In the genomic region with DNA sequence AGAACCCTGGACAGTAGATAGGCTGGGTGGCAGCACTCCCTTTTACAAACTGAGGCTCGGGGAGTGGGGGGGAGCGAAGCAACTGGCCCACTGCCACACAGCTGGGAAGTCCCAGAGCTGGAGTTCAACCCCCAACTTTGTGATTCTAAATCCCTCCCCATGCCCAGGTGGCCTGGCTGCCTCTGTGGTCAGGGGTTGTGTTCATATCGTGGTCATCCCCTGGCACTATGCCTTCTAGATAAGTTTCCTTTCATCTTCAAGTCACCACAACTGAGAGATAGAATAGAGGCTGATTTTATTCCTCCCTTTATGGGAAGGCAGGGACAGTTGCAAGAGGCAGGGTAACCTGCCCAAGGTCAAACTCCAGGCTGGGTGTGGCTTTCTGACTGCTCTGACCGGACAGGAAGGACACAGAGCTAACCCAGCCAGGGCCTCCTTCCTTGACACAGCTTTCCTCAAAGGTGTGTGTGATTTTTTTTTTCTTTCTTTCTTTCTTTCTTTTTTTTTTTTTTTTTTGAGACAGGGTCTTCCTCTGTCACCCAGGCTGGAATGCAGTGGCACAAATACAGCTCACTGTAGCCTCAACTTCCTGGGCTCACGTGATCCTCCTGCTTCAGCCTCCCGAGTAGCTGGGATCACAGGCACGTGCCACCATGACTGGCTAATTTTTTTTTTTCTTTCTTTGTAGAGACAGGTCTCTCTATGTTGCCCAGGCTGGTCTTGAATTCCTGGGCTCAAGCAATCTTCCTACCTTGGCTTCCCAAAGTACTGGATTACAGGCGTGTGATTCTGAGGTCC, we compare ENCODE assay signal across 12 cellular contexts. TPM values are rescaled to one million over a fixed set of nuclear protein-coding genes. Genes with fewer than 3 reads are reported as not detected.
DNase-seq lines count a peak whose midpoint lies in the region; ATAC-seq and TF ChIP-seq lines count a peak whose summit lies in the region.
"Had no signal": no experiment of that assay in that cellular context is flagged by ENCODE, and none has a peak within 500 bp of the region (broad histone marks: within the 10 kb centered on the region; RNA-seq: fewer than 3 reads in every experiment).

No MANE protein-coding gene starts in this region.

- no peaks in the 10 kb centered on the region for H3K27me3 Mint-ChIP-seq in activated CD4-positive, alpha-beta T cell treated with anti-CD3 and anti-CD28 coated beads, Interleukin-2, amount 10 ng/mL, durations not matched to agents 24 days and 14 days
- no peaks in the 10 kb centered on the region for H3K27me3 Mint-ChIP-seq in T-helper 17 cell
- H3K27me3 Mint-ChIP-seq in stimulated activated naive B cell treated with anti-CD40 and anti-IgM and Interleukin-4, amounts not matched to agents 10 μg/mL and 1 μg/mL and 100 μg/mL, for 72 hours = no peaks in the 10 kb centered on the region

- TF ChIP-seq CTCF in fibroblast of the aortic adventitia (IDR thresholded peaks at IDR 0.05; ENCODE audit: insufficient read depth, low read length) = no peak

- H3K4me3 Mint-ChIP-seq in activated CD4-positive, alpha-beta T cell treated with anti-CD3 and anti-CD28 coated beads, Interleukin-2, amount 10 ng/mL, durations not matched to agents 24 days and 14 days = peak overlapping the region; percentile 47
- H3K4me3 Mint-ChIP-seq in T-helper 17 cell = peak overlapping the region; percentile 58
- H3K4me3 Mint-ChIP-seq in stimulated activated naive B cell treated with anti-CD40 and anti-IgM and Interleukin-4, amounts not matched to agents 10 μg/mL and 1 μg/mL and 100 μg/mL, for 72 hours = peak overlapping the region in 1 of 2 donors; percentile 46

- no peak overlapping the region for H3K4me3 ChIP-seq in fibroblast of the aortic adventitia (ENCODE audit: low read depth, low read length)
- H3K4me3 ChIP-seq: A549 had no signal

- H3K4me1 Mint-ChIP-seq in activated CD4-positive, alpha-beta T cell treated with anti-CD3 and anti-CD28 coated beads, Interleukin-2, amount 10 ng/mL, durations not matched to agents 24 days and 14 days = peaks cover 83% of the 10 kb centered on the region
- peaks cover 68% of the 10 kb centered on the region for H3K4me1 Mint-ChIP-seq in T-helper 17 cell
- H3K4me1 Mint-ChIP-seq in stimulated activated naive B cell treated with anti-CD40 and anti-IgM and Interleukin-4, amounts not matched to agents 10 μg/mL and 1 μg/mL and 100 μg/mL, for 72 hours = peaks cover 74 to 100% of the 10 kb centered on the region in 2 donors

- ATAC-seq in T-helper 17 cell = no peak
- no peak for ATAC-seq in stimulated activated naive B cell treated with anti-CD40 and anti-IgM and Interleukin-4, amounts not matched to agents 10 μg/mL and 1 μg/mL and 100 μg/mL, for 72 hours (replicated peaks)
- ATAC-seq: A549 had no signal

- DNase-seq in activated CD4-positive, alpha-beta T cell treated with anti-CD3 and anti-CD28 coated beads, Interleukin-2, amount 10 ng/mL, durations not matched to agents 24 days and 14 days = peak; percentile 75
- DNase-seq in activated CD4-positive, alpha-beta T cell treated with anti-CD3 and anti-CD28 coated beads for 4 hours = no peak
- DNase-seq in T-helper 17 cell = no peak
- DNase-seq in fibroblast of the aortic adventitia (ENCODE audit: low read depth) = peak; percentile 32
- DNase-seq in stimulated activated naive B cell treated with anti-CD40 and anti-IgM and Interleukin-4, amounts not matched to agents 10 μg/mL and 1 μg/mL and 100 μg/mL, for 72 hours = no peak
- DNase-seq in NCI-H526 (lab: John Stamatoyannopoulos, UW) = no peak
- DNase-seq in activated gamma-delta T cell treated with Interleukin-2 at 50 U/mL for 16 hours = no peak
- no peak for DNase-seq in SHP77 (lab: John Stamatoyannopoulos, UW)
- DNase-seq: activated CD4-positive, CD25-positive, alpha-beta regulatory T cell; NCI-H345; stimulated activated CD4-positive, alpha-beta T cell treated with anti-CD3 and anti-CD28 coated beads, Interleukin-2, amount 100 ng/mL, for 24 hours had no signal

- H3K36me3 Mint-ChIP-seq in activated CD4-positive, alpha-beta T cell treated with anti-CD3 and anti-CD28 coated beads, Interleukin-2, amount 10 ng/mL, durations not matched to agents 24 days and 14 days (ENCODE audit: low read depth) = peaks cover 17% of the 10 kb centered on the region
- H3K36me3 Mint-ChIP-seq in T-helper 17 cell (ENCODE audit: low read depth) = no peaks in the 10 kb centered on the region
- H3K36me3 Mint-ChIP-seq in stimulated activated naive B cell treated with anti-CD40 and anti-IgM and Interleukin-4, amounts not matched to agents 10 μg/mL and 1 μg/mL and 100 μg/mL, for 72 hours = peaks cover 4 to 5% of the 10 kb centered on the region in 2 donors

- H3K27ac Mint-ChIP-seq in activated CD4-positive, alpha-beta T cell treated with anti-CD3 and anti-CD28 coated beads, Interleukin-2, amount 10 ng/mL, durations not matched to agents 24 days and 14 days = peak overlapping the region; percentile 91
- peak overlapping the region; percentile 92 for H3K27ac Mint-ChIP-seq in T-helper 17 cell
- H3K27ac Mint-ChIP-seq in stimulated activated naive B cell treated with anti-CD40 and anti-IgM and Interleukin-4, amounts not matched to agents 10 μg/mL and 1 μg/mL and 100 μg/mL, for 72 hours = peak overlapping the region; percentile 94

- peaks cover 9% of the 10 kb centered on the region for H3K9me3 Mint-ChIP-seq in activated CD4-positive, alpha-beta T cell treated with anti-CD3 and anti-CD28 coated beads, Interleukin-2, amount 10 ng/mL, durations not matched to agents 24 days and 14 days
- H3K9me3 Mint-ChIP-seq in stimulated activated naive B cell treated with anti-CD40 and anti-IgM and Interleukin-4, amounts not matched to agents 10 μg/mL and 1 μg/mL and 100 μg/mL, for 72 hours = peaks cover 7 to 8% of the 10 kb centered on the region in 2 donors

- intact Hi-C loops in activated CD4-positive, alpha-beta T cell treated with anti-CD3 and anti-CD28 coated beads, Interleukin-2, amount 10 ng/mL, durations not matched to agents 24 days and 14 days (cut with micrococcal nuclease) = no loop called here

- no peaks in the 10 kb centered on the region for H3K9me3 ChIP-seq in T-helper 17 cell (ENCODE audit: control insufficient read depth, low read length, poor library complexity, severe bottlenecking)
- H3K9me3 ChIP-seq: A549 had no signal

RNA-seq across cellular contexts. Expression of gene TNFRSF1B, which starts 18.4 kb away (rescaled TPM):
- 145 TPM in 2 replicates for total RNA-seq in activated CD4-positive, alpha-beta T cell treated with anti-CD3 and anti-CD28 coated beads, Interleukin-2, amount 10 ng/mL, durations not matched to agents 24 days and 14 days
- total RNA-seq in T-helper 17 cell = 100 to 1,000 TPM; 127 to 132 TPM
- total RNA-seq in fibroblast of the aortic adventitia (ENCODE audit: low replicate concordance) = 7.3 and 10.7 TPM in 2 replicates

Comparison
In these comparisons a context has a peak if more than half of its experiments do, and no peak if none do; other contexts are left out.
1. DNase-seq: peak in activated CD4-positive, alpha-beta T cell treated with anti-CD3 and anti-CD28 coated beads, Interleukin-2, amount 10 ng/mL, durations not matched to agents 24 days and 14 days (single experiment) and fibroblast of the aortic adventitia (single experiment); none in activated CD4-positive, alpha-beta T cell treated with anti-CD3 and anti-CD28 coated beads for 4 hours (0 of 2), T-helper 17 cell (0 of 3), stimulated activated naive B cell treated with anti-CD40 and anti-IgM and Interleukin-4, amounts not matched to agents 10 μg/mL and 1 μg/mL and 100 μg/mL, for 72 hours (single experiment), NCI-H526 (0 of 2), activated gamma-delta T cell treated with Interleukin-2 at 50 U/mL for 16 hours (single experiment) and SHP77 (0 of 2).
2. RNA of gene TNFRSF1B, which starts 18.4 kb away (total RNA-seq): 145 TPM in activated CD4-positive, alpha-beta T cell treated with anti-CD3 and anti-CD28 coated beads, Interleukin-2, amount 10 ng/mL, durations not matched to agents 24 days and 14 days and 127 to 132 TPM in T-helper 17 cell; 7.3 to 10.7 TPM in fibroblast of the aortic adventitia; every median in the first group is over 10 times any median in the second.
3. Peak in every context shown above with its lines, with median percentiles within 50 percentile points of each other: H3K27ac Mint-ChIP-seq.